In genomic region chr11:17152306-17152705, GRCh38 we compare ENCODE assay signal across 34 cellular contexts.
"Had no signal": no experiment of that assay in that cellular context is flagged by ENCODE, and none has a peak within 500 bp of the region (broad histone marks: within the 10 kb centered on the region; RNA-seq: fewer than 3 reads in every experiment).

No MANE protein-coding gene starts in this region.

- H3K36me3 ChIP-seq: adrenal gland, breast epithelium had no signal

- H3K27me3 ChIP-seq: adrenal gland, body of pancreas, brain microvascular endothelial cell, breast epithelium had no signal

- FAIRE-seq: astrocyte, TTC549 had no signal

- H3K27ac ChIP-seq: adrenal gland, body of pancreas, brain microvascular endothelial cell, breast epithelium, VCaP had no signal

- H3K4me3 ChIP-seq: adrenal gland, body of pancreas, breast epithelium had no signal

- H3K9me3 ChIP-seq: adrenal gland, body of pancreas, breast epithelium had no signal

- ATAC-seq: activated CD8-positive, alpha-beta T cell treated with anti-CD3 and anti-CD28 coated beads for 36 hours; activated naive CD4-positive, alpha-beta T cell treated with anti-CD3 and anti-CD28 coated beads, Interleukin-2, amount 50 U/mL, for 72 hours; activated T-cell treated with anti-CD3 and anti-CD28 coated beads, Interleukin-2, amount 50 U/mL, for 4 hours; activated T-cell treated with anti-CD3 and anti-CD28 coated beads, Interleukin-2, amount 50 U/mL, for 72 hours; activated T-helper 17 cell treated with anti-CD3 and anti-CD28 coated beads, Interleukin-2, amount 50 U/mL, for 72 hours; body of pancreas had no signal

- H3K4me1 ChIP-seq: breast epithelium had no signal

- DNase-seq: activated B cell treated with CpG ODN at 0.5 μM for 24 hours; activated CD4-positive, alpha-beta memory T cell treated with anti-CD3 and anti-CD28 coated beads for 36 hours; activated CD4-positive, alpha-beta T cell treated with anti-CD3 and anti-CD28 coated beads for 4 hours; activated CD4-positive, alpha-beta T cell treated with anti-CD3 and anti-CD28 coated beads, Interleukin-2, amount 10 ng/mL, durations not matched to agents 24 days and 14 days; activated CD4-positive, alpha-beta T cell treated with anti-CD3 and anti-CD28 coated beads, Interleukin-2, amount 50 U/mL, for 1 hour; activated CD4-positive, alpha-beta T cell treated with anti-CD3 and anti-CD28 coated beads, Interleukin-2, amount 50 U/mL, for 4 hours; activated CD4-positive, CD25-positive, alpha-beta regulatory T cell treated with anti-CD3 and anti-CD28 coated beads, Interleukin-2, amount 50 U/mL, for 72 hours; activated CD8-positive, alpha-beta memory T cell treated with anti-CD3 and anti-CD28 coated beads, Interleukin-2, amount 50 U/mL, for 4 hours; activated CD8-positive, alpha-beta T cell treated with anti-CD3 and anti-CD28 coated beads for 36 hours; activated effector memory CD4-positive, alpha-beta T cell treated with anti-CD3 and anti-CD28 coated beads, Interleukin-2, amount 50 U/mL, for 16 hours; activated gamma-delta T cell treated with Interleukin-2 at 50 U/mL for 16 hours; activated naive CD4-positive, alpha-beta T cell; activated naive CD4-positive, alpha-beta T cell treated with anti-CD3 and anti-CD28 coated beads for 36 hours; activated naive CD4-positive, alpha-beta T cell treated with anti-CD3 and anti-CD28 coated beads, Interleukin-2, amount 50 U/mL, for 16 hours; activated naive CD8-positive, alpha-beta T cell treated with anti-CD3 and anti-CD28 coated beads for 36 hours; activated T-cell treated with anti-CD3 and anti-CD28 coated beads for 4 hours; activated T-cell treated with anti-CD3 and anti-CD28 coated beads, Interleukin-2, amount 50 U/mL, for 1 hour; activated T-cell treated with anti-CD3 and anti-CD28 coated beads, Interleukin-2, amount 50 U/mL, for 4 hours; activated T-cell treated with anti-CD3 and anti-CD28 coated beads, Interleukin-2, amount 50 U/mL, for 72 hours; adrenal gland; amniotic stem cell; aorta; body of pancreas; brain microvascular endothelial cell; central memory CD4-positive, alpha-beta T cell; T-helper 1 cell; T-helper 2 cell; T-helper 9 cell had no signal
